Comparison of ENCODE assay signal across 9 cellular contexts in the genomic region with DNA sequence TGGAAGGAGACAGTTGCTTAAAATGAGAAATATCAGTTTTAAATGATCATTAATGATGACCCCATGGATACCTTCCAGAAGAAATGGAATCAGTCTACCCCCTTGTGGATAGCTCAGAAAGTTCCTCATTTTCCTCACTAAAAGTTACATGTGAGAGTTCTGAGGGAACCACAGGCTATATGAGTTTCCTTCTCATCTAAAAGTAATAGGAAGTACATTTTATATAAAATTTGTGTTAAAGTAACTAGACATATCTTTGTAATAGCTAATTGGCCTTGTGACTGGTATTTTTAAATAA.
DNase-seq lines count a peak whose midpoint lies in the region; ATAC-seq and TF ChIP-seq lines count a peak whose summit lies in the region.
"Had no signal": no experiment of that assay in that cellular context is flagged by ENCODE, and none has a peak within 500 bp of the region (broad histone marks: within the 10 kb centered on the region; RNA-seq: fewer than 3 reads in every experiment).

No MANE protein-coding gene starts in this region.

- H3K27me3 ChIP-seq in Loucy (ENCODE audit: insufficient read depth, low read length, poor library complexity, severe bottlenecking) (no peaks in the 10 kb centered on the region), breast epithelium (no peaks in the 10 kb centered on the region)

- no peaks in the 10 kb centered on the region for H3K79me2 ChIP-seq in Loucy (ENCODE audit: insufficient read depth, low read length)

- no peaks in the 10 kb centered on the region for H3K27me3 Mint-ChIP-seq in nephron (ENCODE audit: low read depth)
- H3K27me3 Mint-ChIP-seq in CD14-positive monocyte (ENCODE audit: low read depth in 3 of 3), result no peaks in the 10 kb centered on the region

- H3K4me2 ChIP-seq in Loucy (ENCODE audit: low read depth, low read length, poor library complexity, severe bottlenecking), result no peak overlapping the region

- H3K4me1 ChIP-seq in Loucy (ENCODE audit: insufficient read depth, low read length, poor library complexity, severe bottlenecking) (no peaks in the 10 kb centered on the region), breast epithelium (no peaks in the 10 kb centered on the region)

- no peaks in the 10 kb centered on the region for H4K20me1 ChIP-seq in Loucy (ENCODE audit: insufficient read depth, low read length, poor library complexity, severe bottlenecking)

- peaks cover 14% of the 10 kb centered on the region for H3K4me1 Mint-ChIP-seq in nephron
- no peaks in the 10 kb centered on the region for H3K4me1 Mint-ChIP-seq in CD14-positive monocyte

- ATAC-seq in GM21381 (IDR thresholded peaks at IDR 0.05; ENCODE audit: unreplicated experiment), result no peak

- H3K9me3 ChIP-seq in Loucy (ENCODE audit: insufficient read depth, low read depth, low read length), result no peaks in the 10 kb centered on the region
- no peaks in the 10 kb centered on the region for H3K9me3 ChIP-seq in breast epithelium

- no peak overlapping the region for H3K4me3 Mint-ChIP-seq in nephron
- H3K4me3 Mint-ChIP-seq in CD14-positive monocyte, result no peak overlapping the region

- H3K36me3 Mint-ChIP-seq in nephron (ENCODE audit: low read depth), result no peaks in the 10 kb centered on the region
- H3K36me3 Mint-ChIP-seq in CD14-positive monocyte, result no peaks in the 10 kb centered on the region

- no peak for TF ChIP-seq POLR2A in breast epithelium (IDR thresholded peaks at IDR 0.05)

- TF ChIP-seq CTCF in Loucy (conservative IDR thresholded peaks at IDR 0.05; ENCODE audit: low read length), result peak; percentile 42
- peak in 2 of 3 donors; percentile 31 to 37 for TF ChIP-seq CTCF in breast epithelium (IDR thresholded peaks at IDR 0.05)
- peak; percentile 60 to 81 (median 63) for TF ChIP-seq CTCF in nephron (IDR thresholded peaks at IDR 0.05; ENCODE audit: unreplicated experiment in 3 of 3)
- no peak for TF ChIP-seq CTCF in CD14-positive monocyte (IDR thresholded peaks at IDR 0.05)

- no peaks in the 10 kb centered on the region for H3K9me3 Mint-ChIP-seq in nephron
- H3K9me3 Mint-ChIP-seq in CD14-positive monocyte, result no peaks in the 10 kb centered on the region

- no peaks in the 10 kb centered on the region for H3K9me2 ChIP-seq in Loucy (replicated peaks; ENCODE audit: low read depth, low read length)

- no peak overlapping the region for H2AFZ ChIP-seq in Loucy (ENCODE audit: low read length)

- DNase-seq in CD1c-positive myeloid dendritic cell (ENCODE audit: extremely low spot score), result peak; percentile 3
- DNase-seq in breast epithelium (ENCODE audit: low spot score in 2 of 2), result no peak
- no peak for DNase-seq in CD14-positive monocyte (ENCODE audit: low spot score)
- DNase-seq in NCI-H510A (lab: John Stamatoyannopoulos, UW), result no peak
- DNase-seq in GM19238 (ENCODE audit: insufficient read length, low spot score), result no peak
- DNase-seq: NCI-H2171 treated with DMSO at 0.1 percent for 48 hours had no signal

- no peak overlapping the region for H3K4me3 ChIP-seq in Loucy (ENCODE audit: low read length, poor library complexity, severe bottlenecking)
- no peak overlapping the region for H3K4me3 ChIP-seq in breast epithelium

- no peak overlapping the region for H3K9ac ChIP-seq in Loucy (ENCODE audit: low read depth, low read length, poor library complexity, severe bottlenecking)

- no peaks in the 10 kb centered on the region for H3F3A ChIP-seq in Loucy (ENCODE audit: low read depth)

- H3K27ac ChIP-seq in breast epithelium, result no peak overlapping the region

- intact Hi-C loops in breast epithelium (cut with DNase I; ENCODE audit: low total_unique reads), result no loop called here
- intact Hi-C loops in CD14-positive monocyte (cut with micrococcal nuclease), result no loop called here

- peak overlapping the region in 2 of 3 experiments; percentile 20 to 47 for H3K27ac Mint-ChIP-seq in nephron
- H3K27ac Mint-ChIP-seq in CD14-positive monocyte, result no peak overlapping the region

- H3K36me3 ChIP-seq in Loucy (ENCODE audit: insufficient read depth, low read length) (no peaks in the 10 kb centered on the region), breast epithelium (no peaks in the 10 kb centered on the region)

Comparison
In these comparisons a context has a peak if more than half of its experiments do, and no peak if none do; other contexts are left out.
1. H3K27ac Mint-ChIP-seq: peak in nephron (2 of 3); none in CD14-positive monocyte (0 of 7).